1 cellular context compared by ENCODE assay signal in genomic region chr5:1173485-1174070, GRCh38.
TF ChIP-seq lines count a peak whose summit lies in the region.

No MANE protein-coding gene starts in this region.

TF ChIP-seq in HCT116, 20 proteins besides CTCF, POLR2A, EP300 and RAD21:
- TF ChIP-seq, protein P1, sequence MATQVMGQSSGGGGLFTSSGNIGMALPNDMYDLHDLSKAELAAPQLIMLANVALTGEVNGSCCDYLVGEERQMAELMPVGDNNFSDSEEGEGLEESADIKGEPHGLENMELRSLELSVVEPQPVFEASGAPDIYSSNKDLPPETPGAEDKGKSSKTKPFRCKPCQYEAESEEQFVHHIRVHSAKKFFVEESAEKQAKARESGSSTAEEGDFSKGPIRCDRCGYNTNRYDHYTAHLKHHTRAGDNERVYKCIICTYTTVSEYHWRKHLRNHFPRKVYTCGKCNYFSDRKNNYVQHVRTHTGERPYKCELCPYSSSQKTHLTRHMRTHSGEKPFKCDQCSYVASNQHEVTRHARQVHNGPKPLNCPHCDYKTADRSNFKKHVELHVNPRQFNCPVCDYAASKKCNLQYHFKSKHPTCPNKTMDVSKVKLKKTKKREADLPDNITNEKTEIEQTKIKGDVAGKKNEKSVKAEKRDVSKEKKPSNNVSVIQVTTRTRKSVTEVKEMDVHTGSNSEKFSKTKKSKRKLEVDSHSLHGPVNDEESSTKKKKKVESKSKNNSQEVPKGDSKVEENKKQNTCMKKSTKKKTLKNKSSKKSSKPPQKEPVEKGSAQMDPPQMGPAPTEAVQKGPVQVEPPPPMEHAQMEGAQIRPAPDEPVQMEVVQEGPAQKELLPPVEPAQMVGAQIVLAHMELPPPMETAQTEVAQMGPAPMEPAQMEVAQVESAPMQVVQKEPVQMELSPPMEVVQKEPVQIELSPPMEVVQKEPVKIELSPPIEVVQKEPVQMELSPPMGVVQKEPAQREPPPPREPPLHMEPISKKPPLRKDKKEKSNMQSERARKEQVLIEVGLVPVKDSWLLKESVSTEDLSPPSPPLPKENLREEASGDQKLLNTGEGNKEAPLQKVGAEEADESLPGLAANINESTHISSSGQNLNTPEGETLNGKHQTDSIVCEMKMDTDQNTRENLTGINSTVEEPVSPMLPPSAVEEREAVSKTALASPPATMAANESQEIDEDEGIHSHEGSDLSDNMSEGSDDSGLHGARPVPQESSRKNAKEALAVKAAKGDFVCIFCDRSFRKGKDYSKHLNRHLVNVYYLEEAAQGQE (IDR thresholded peaks at IDR 0.05; ENCODE audit: low read depth), result no peak
- no peak for TF ChIP-seq SIN3A (IDR thresholded peaks at IDR 0.05; ENCODE audit: low read depth)
- no peak for TF ChIP-seq ATF3 (IDR thresholded peaks at IDR 0.05)
- TF ChIP-seq ZBTB33 (IDR thresholded peaks at IDR 0.05; ENCODE audit: extremely low read depth, insufficient replicate concordance, low read length), result no peak
- TF ChIP-seq CBX3 (IDR thresholded peaks at IDR 0.05; ENCODE audit: low read depth), result no peak
- no peak for TF ChIP-seq JUND (IDR thresholded peaks at IDR 0.05)
- no peak for TF ChIP-seq CEBPB (IDR thresholded peaks at IDR 0.05; ENCODE audit: low read depth)
TF ChIP-seq in HCT116: peak in this region for 0.
